26 cellular contexts compared by ENCODE assay signal in genomic region chr7:122302826-122303521, GRCh38. TPM values are rescaled to one million over a fixed set of nuclear protein-coding genes. Genes with fewer than 3 reads are reported as not detected.
DNase-seq lines count a peak whose midpoint lies in the region; ATAC-seq and TF ChIP-seq lines count a peak whose summit lies in the region.
"Had no signal": no experiment of that assay in that cellular context is flagged by ENCODE, and none has a peak within 500 bp of the region (broad histone marks: within the 10 kb centered on the region; RNA-seq: fewer than 3 reads in every experiment).

No MANE protein-coding gene starts in this region.

- TF ChIP-seq CTCF in Caco-2 (IDR thresholded peaks at IDR 0.05; ENCODE audit: insufficient read depth in 1 of 2, low read depth in 1 of 2, low read length in 1 of 2, severe bottlenecking in 1 of 2, unreplicated experiment in 1 of 2) = no peak
- TF ChIP-seq CTCF in GM23338 (conservative IDR thresholded peaks at IDR 0.05; ENCODE audit: low read depth in 2 of 2) = no peak

- intact Hi-C loops in Caco-2 (cut with micrococcal nuclease; ENCODE audit: unreplicated experiment) = no loop called here
- intact Hi-C loops in activated T-helper 1 cell treated with anti-CD3 and anti-CD28 coated beads, Interleukin-12 subunit alpha, Interleukin-12 subunit beta, Interleukin-2, Interleukin-4 antibody, amounts not matched to agents 30 ng/mL and 10 ng/mL and 1 ng/mL, durations not matched to agents 14 hours and 24 hours and 36 hours (cut with micrococcal nuclease) = loop anchor here (1.0 to 10.0 kb wide), 3 partner anchors 7 to 1732 kb away; partner anchors contain the start of gene TMEM229A

- no peak overlapping the region for H3K9ac ChIP-seq in iPS-20b (ENCODE audit: low read depth, low read length)

- H3K36me3 ChIP-seq in Caco-2 (ENCODE audit: control insufficient read depth, insufficient read depth, low read length) (no peaks in the 10 kb centered on the region), GM23338 (ENCODE audit: insufficient read depth) (no peaks in the 10 kb centered on the region), iPS-20b (ENCODE audit: insufficient read depth, low read depth, low read length) (no peaks in the 10 kb centered on the region)
- H3K36me3 ChIP-seq: esophagus squamous epithelium, gastrocnemius medialis, prostate gland, transverse colon had no signal

- POLR2A ChIA-PET in Caco-2 (lab: Charles Lee) = no interaction called here

- H3K36me3 Mint-ChIP-seq in Caco-2 (ENCODE audit: insufficient read depth, unreplicated experiment) (no peaks in the 10 kb centered on the region), GM23338 (ENCODE audit: low read depth) (no peaks in the 10 kb centered on the region)
- H3K36me3 Mint-ChIP-seq in activated T-helper 1 cell treated with anti-CD3 and anti-CD28 coated beads, Interleukin-12 subunit alpha, Interleukin-12 subunit beta, Interleukin-2, Interleukin-4 antibody, amounts not matched to agents 30 ng/mL and 10 ng/mL and 1 ng/mL, durations not matched to agents 14 hours and 24 hours and 36 hours (ENCODE audit: low read depth) = no peaks in the 10 kb centered on the region
- H3K36me3 Mint-ChIP-seq: CD4-positive, CD25-positive, alpha-beta regulatory T cell had no signal

- no peak overlapping the region for H3K27ac ChIP-seq in GM23338 (ENCODE audit: low read depth)
- no peak overlapping the region for H3K27ac ChIP-seq in iPS-20b (ENCODE audit: low read length)
- H3K27ac ChIP-seq: body of pancreas, esophagus squamous epithelium, gastrocnemius medialis, HL-60, prostate gland, transverse colon had no signal

- H3K79me2 ChIP-seq in GM23338 (replicated peaks; ENCODE audit: insufficient read depth) = no peaks in the 10 kb centered on the region

- H3K27me3 ChIP-seq in Caco-2 (replicated peaks; ENCODE audit: control insufficient read depth, insufficient read depth, low read length) (peaks cover 4% of the 10 kb centered on the region; the same call in 1 of the 2 replicates), GM23338 (ENCODE audit: insufficient read depth) (peaks cover 100% of the 10 kb centered on the region), iPS-20b (ENCODE audit: insufficient read depth, low read length) (peaks cover 100% of the 10 kb centered on the region)

- ATAC-seq in GM23338 = no peak
- no peak for ATAC-seq in GM21390 (IDR thresholded peaks at IDR 0.05; ENCODE audit: unreplicated experiment)
- ATAC-seq: gastrocnemius medialis had no signal

- H3K9me2 ChIP-seq in GM23338 (ENCODE audit: insufficient read depth) = no peaks in the 10 kb centered on the region

- H3K4me1 ChIP-seq in Caco-2 (0 out of 2 replicates have a peak, but pooled peaks cover 6% of the 10 kb centered on the region), GM23338 (ENCODE audit: insufficient read depth) (peaks cover 44% of the 10 kb centered on the region), iPS-20b (ENCODE audit: insufficient read depth, low read length) (peaks cover 9% of the 10 kb centered on the region; the same call in 1 of the 2 replicates)

- H3F3A ChIP-seq in GM23338 (replicated peaks; ENCODE audit: low read depth) = peaks cover 38% of the 10 kb centered on the region

- DNase-seq in Caco-2 (no peak), GM23338 (ENCODE audit: low spot score) (no peak), SKM-1 (lab: John Stamatoyannopoulos, UW; ENCODE audit: unreplicated experiment) (no peak), D341Med (ENCODE audit: low spot score) (no peak)
- no peak for DNase-seq in activated T-helper 1 cell treated with anti-CD3 and anti-CD28 coated beads, Interleukin-12 subunit alpha, Interleukin-12 subunit beta, Interleukin-2, Interleukin-4 antibody, amounts not matched to agents 30 ng/mL and 10 ng/mL and 1 ng/mL, durations not matched to agents 14 hours and 24 hours and 36 hours (ENCODE audit: low spot score)
- DNase-seq: activated CD4-positive, alpha-beta T cell treated with anti-CD3 and anti-CD28 coated beads for 48 hours; activated CD8-positive, alpha-beta memory T cell treated with anti-CD3 and anti-CD28 coated beads, Interleukin-2, amount 50 U/mL, for 48 hours; activated effector memory CD4-positive, alpha-beta T cell treated with Interleukin-2 at 50 U/mL for 16 hours; CD4-positive, CD25-positive, alpha-beta regulatory T cell; DMS 273 treated with DMSO at 0.1 percent for 48 hours; effector memory CD4-positive, alpha-beta T cell; esophagus squamous epithelium; gastrocnemius medialis; IMR-90; NCI-H1105; NCI-H1930; stimulated activated CD8-positive, alpha-beta memory T cell treated with anti-CD3 and anti-CD28 coated beads, Interleukin-4, amount 100 ng/mL, for 48 hours; transverse colon had no signal

- CTCF ChIA-PET in Caco-2 (lab: Charles Lee) = no interaction called here

- H3K27ac Mint-ChIP-seq in Caco-2 (ENCODE audit: unreplicated experiment) = no peak overlapping the region
- H3K27ac Mint-ChIP-seq in GM23338 = no peak overlapping the region
- peak overlapping the region; percentile 10 for H3K27ac Mint-ChIP-seq in activated T-helper 1 cell treated with anti-CD3 and anti-CD28 coated beads, Interleukin-12 subunit alpha, Interleukin-12 subunit beta, Interleukin-2, Interleukin-4 antibody, amounts not matched to agents 30 ng/mL and 10 ng/mL and 1 ng/mL, durations not matched to agents 14 hours and 24 hours and 36 hours
- H3K27ac Mint-ChIP-seq: CD4-positive, CD25-positive, alpha-beta regulatory T cell had no signal

- H3K4me1 Mint-ChIP-seq in Caco-2 (ENCODE audit: low read depth, unreplicated experiment) (no peaks in the 10 kb centered on the region), GM23338 (peaks cover 39% of the 10 kb centered on the region)
- H3K4me1 Mint-ChIP-seq in activated T-helper 1 cell treated with anti-CD3 and anti-CD28 coated beads, Interleukin-12 subunit alpha, Interleukin-12 subunit beta, Interleukin-2, Interleukin-4 antibody, amounts not matched to agents 30 ng/mL and 10 ng/mL and 1 ng/mL, durations not matched to agents 14 hours and 24 hours and 36 hours (ENCODE audit: low read depth) = no peaks in the 10 kb centered on the region

- no peak overlapping the region for H2AFZ ChIP-seq in GM23338

- no TSS peak for BruUV-seq in Caco-2 (replicated peaks; lab: Mats Ljungman, UMichigan)

- H3K4me2 ChIP-seq in GM23338 = peak overlapping the region; percentile 75

- H3K4me3 Mint-ChIP-seq in Caco-2 (ENCODE audit: unreplicated experiment) (peak overlapping the region; percentile 14), GM23338 (peak overlapping the region; percentile 83)
- H3K4me3 Mint-ChIP-seq in activated T-helper 1 cell treated with anti-CD3 and anti-CD28 coated beads, Interleukin-12 subunit alpha, Interleukin-12 subunit beta, Interleukin-2, Interleukin-4 antibody, amounts not matched to agents 30 ng/mL and 10 ng/mL and 1 ng/mL, durations not matched to agents 14 hours and 24 hours and 36 hours = no peak overlapping the region
- H3K4me3 Mint-ChIP-seq: CD4-positive, CD25-positive, alpha-beta regulatory T cell had no signal

- H3K27me3 Mint-ChIP-seq in Caco-2 (ENCODE audit: insufficient read depth, unreplicated experiment) = peaks cover 36% of the 10 kb centered on the region
- peaks cover 94% of the 10 kb centered on the region for H3K27me3 Mint-ChIP-seq in GM23338 (ENCODE audit: insufficient read depth, low read depth, poor library complexity)
- peaks cover 77% of the 10 kb centered on the region for H3K27me3 Mint-ChIP-seq in activated T-helper 1 cell treated with anti-CD3 and anti-CD28 coated beads, Interleukin-12 subunit alpha, Interleukin-12 subunit beta, Interleukin-2, Interleukin-4 antibody, amounts not matched to agents 30 ng/mL and 10 ng/mL and 1 ng/mL, durations not matched to agents 14 hours and 24 hours and 36 hours (ENCODE audit: insufficient read depth)

- H3K4me3 ChIP-seq in Caco-2 (ENCODE audit: low read depth, low read length) = no peak overlapping the region
- H3K4me3 ChIP-seq in GM23338 = peak overlapping the region; percentile 74
- H3K4me3 ChIP-seq in iPS-20b (ENCODE audit: low read length) = peak overlapping the region; percentile 67
- H3K4me3 ChIP-seq: body of pancreas, prostate gland, transverse colon had no signal

- peaks cover 3% of the 10 kb centered on the region; the same call in 1 of the 2 replicates for H4K20me1 ChIP-seq in GM23338 (replicated peaks; ENCODE audit: insufficient read depth)

- H3K9me3 ChIP-seq in Caco-2 = no peaks in the 10 kb centered on the region
- H3K9me3 ChIP-seq in iPS-20b (ENCODE audit: insufficient read depth, low read depth, low read length) = no peaks in the 10 kb centered on the region
- H3K9me3 ChIP-seq: esophagus squamous epithelium, gastrocnemius medialis, prostate gland, transverse colon had no signal

- H3K9me3 Mint-ChIP-seq in Caco-2 (ENCODE audit: unreplicated experiment) (no peaks in the 10 kb centered on the region), GM23338 (no peaks in the 10 kb centered on the region)
- H3K9me3 Mint-ChIP-seq in activated T-helper 1 cell treated with anti-CD3 and anti-CD28 coated beads, Interleukin-12 subunit alpha, Interleukin-12 subunit beta, Interleukin-2, Interleukin-4 antibody, amounts not matched to agents 30 ng/mL and 10 ng/mL and 1 ng/mL, durations not matched to agents 14 hours and 24 hours and 36 hours = peaks cover 3% of the 10 kb centered on the region

TF ChIP-seq in GM23338, 12 proteins besides CTCF, POLR2A, EP300 and RAD21 (continues in another document):
- TF ChIP-seq STAT1 (IDR thresholded peaks at IDR 0.05; ENCODE audit: unreplicated experiment) (no peak), ZNF114 (CRISPR knock-in tag; IDR thresholded peaks at IDR 0.05) (no peak)

RNA-seq across cellular contexts. Expression of gene FEZF1, which starts 1.6 kb away (rescaled TPM):
- total RNA-seq in Caco-2 (2022) = not detected in 2 replicates
- total RNA-seq in GM23338 (2014; rRNA removed; shearing (Covaris generic)) = 1.7 and 2.3 TPM in 2 replicates
- 0.87 and 1.0 TPM in 2 replicates for polyA plus RNA-seq in GM23338 (2016; fragmentation: Nextera tagmentation; extraction: Ambion mirVana)
- not detected in 2 replicates for total RNA-seq in activated T-helper 1 cell treated with anti-CD3 and anti-CD28 coated beads, Interleukin-12 subunit alpha, Interleukin-12 subunit beta, Interleukin-2, Interleukin-4 antibody, amounts not matched to agents 30 ng/mL and 10 ng/mL and 1 ng/mL, durations not matched to agents 14 hours and 24 hours and 36 hours
- total RNA-seq: body of pancreas; CD4-positive, CD25-positive, alpha-beta regulatory T cell; esophagus squamous epithelium; gastrocnemius medialis; IMR-90; kidney epithelial cell; lung microvascular endothelial cell; skeletal muscle tissue; transverse colon had no signal
- polyA plus RNA-seq: CD4-positive, CD25-positive, alpha-beta regulatory T cell; IMR-90 had no signal
